8 cellular contexts compared by ENCODE assay signal in the genomic region with DNA sequence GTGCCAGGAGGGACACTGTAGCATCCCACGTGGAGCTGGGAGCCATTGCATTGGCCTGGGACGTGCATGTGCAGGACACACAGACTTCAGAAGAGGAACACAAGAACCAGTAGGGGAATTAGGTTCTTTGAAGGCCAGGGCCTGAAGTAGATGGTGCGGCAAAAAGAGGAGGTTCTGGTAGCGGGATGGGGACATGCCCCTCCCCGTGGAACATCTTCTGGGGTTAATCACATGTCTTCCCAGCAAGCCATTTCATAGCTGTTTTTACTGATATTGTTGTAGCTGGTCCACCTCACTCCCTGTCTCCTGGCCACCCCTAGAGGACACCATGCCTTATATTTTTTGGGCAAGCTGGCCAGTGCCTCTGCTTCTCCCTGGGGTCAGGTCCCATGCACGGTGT.
"Had no signal": no experiment of that assay in that cellular context is flagged by ENCODE, and none has a peak within 500 bp of the region (broad histone marks: within the 10 kb centered on the region; RNA-seq: fewer than 3 reads in every experiment).

No MANE protein-coding gene starts in this region.

- H3K27me3 Mint-ChIP-seq: activated B cell treated with CpG ODN at 0.5 μM for 24 hours; activated T-helper 17 cell treated with anti-CD3 and anti-CD28 coated beads, Interleukin-2, amount 50 U/mL, for 72 hours had no signal

- H3K4me1 ChIP-seq: prostate gland had no signal

- H3K4me3 ChIP-seq: gastroesophageal sphincter, mucosa of descending colon, prostate gland, skin epidermis, upper lobe of left lung had no signal

- H3K4me3 Mint-ChIP-seq: activated B cell treated with CpG ODN at 0.5 μM for 24 hours; activated CD8-positive, alpha-beta T cell treated with anti-CD3 and anti-CD28 coated beads, Interleukin-2, amount 10 ng/mL, durations not matched to agents 7 days and 5 days; activated T-helper 17 cell treated with anti-CD3 and anti-CD28 coated beads, Interleukin-2, amount 50 U/mL, for 72 hours had no signal

- H3K27ac Mint-ChIP-seq: activated CD8-positive, alpha-beta T cell treated with anti-CD3 and anti-CD28 coated beads, Interleukin-2, amount 10 ng/mL, durations not matched to agents 7 days and 5 days; activated T-helper 17 cell treated with anti-CD3 and anti-CD28 coated beads, Interleukin-2, amount 50 U/mL, for 72 hours had no signal

- H3K9me3 ChIP-seq: gastroesophageal sphincter, mucosa of descending colon, prostate gland, upper lobe of left lung had no signal

- H3K27me3 ChIP-seq: upper lobe of left lung had no signal

- H3K9me3 Mint-ChIP-seq: activated B cell treated with CpG ODN at 0.5 μM for 24 hours; activated T-helper 17 cell treated with anti-CD3 and anti-CD28 coated beads, Interleukin-2, amount 50 U/mL, for 72 hours had no signal

- H3K27ac ChIP-seq: gastroesophageal sphincter, prostate gland, skin epidermis, upper lobe of left lung had no signal

- H3K36me3 ChIP-seq: gastroesophageal sphincter, prostate gland, upper lobe of left lung had no signal
